11 cellular contexts compared by ENCODE assay signal in the genomic region with DNA sequence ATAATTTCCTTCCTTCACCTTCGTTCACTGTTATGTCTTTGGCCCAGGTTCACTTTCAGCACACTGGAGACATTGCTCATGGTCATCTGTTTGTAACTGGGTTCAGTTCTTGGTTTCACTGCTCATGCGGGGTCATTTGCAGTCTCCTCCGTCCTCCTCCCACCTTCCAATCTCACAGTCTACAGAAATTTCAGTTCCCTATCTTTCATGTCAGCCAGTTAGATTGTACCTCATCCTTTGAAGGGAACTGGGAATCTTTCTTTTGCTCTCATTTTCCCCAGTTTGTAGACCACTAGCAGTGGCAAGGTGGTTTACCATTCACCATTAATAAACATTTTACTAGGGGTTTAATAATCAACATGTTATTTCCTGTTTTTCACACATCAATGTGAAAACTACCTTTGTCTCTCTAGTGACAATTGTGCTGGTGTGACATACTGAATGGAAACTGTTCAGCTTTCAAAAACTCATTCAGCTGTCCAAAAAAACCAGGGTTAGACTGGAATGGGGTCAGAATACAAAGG.
DNase-seq lines count a peak whose midpoint lies in the region; ATAC-seq lines count a peak whose summit lies in the region.
"Had no signal": no experiment of that assay in that cellular context is flagged by ENCODE, and none has a peak within 500 bp of the region (broad histone marks: within the 10 kb centered on the region; RNA-seq: fewer than 3 reads in every experiment).

No MANE protein-coding gene starts in this region.

- H3K36me3 ChIP-seq in effector memory CD4-positive, alpha-beta T cell (ENCODE audit: control insufficient read depth, insufficient read depth, low read length), result no peaks in the 10 kb centered on the region
- H3K36me3 ChIP-seq: uterus had no signal

- no peaks in the 10 kb centered on the region for H3K27me3 ChIP-seq in effector memory CD4-positive, alpha-beta T cell (replicated peaks; ENCODE audit: control insufficient read depth, insufficient read depth, low read length, poor library complexity, severe bottlenecking)
- H3K27me3 ChIP-seq: uterus had no signal

- H3K9me3 Mint-ChIP-seq in stimulated activated naive CD8-positive, alpha-beta T cell treated with anti-CD3 and anti-CD28 coated beads, Interleukin-15, Interleukin-2, amounts not matched to agents 100 ng/mL and 50 ng/mL, for 24 hours, result no peaks in the 10 kb centered on the region

- no peak overlapping the region for H3K27ac ChIP-seq in effector memory CD4-positive, alpha-beta T cell (ENCODE audit: insufficient read depth, low read length, poor library complexity, severe bottlenecking)
- H3K27ac ChIP-seq: uterus had no signal

- peak overlapping the region; percentile 17 for H3K27ac Mint-ChIP-seq in stimulated activated naive CD8-positive, alpha-beta T cell treated with anti-CD3 and anti-CD28 coated beads, Interleukin-15, Interleukin-2, amounts not matched to agents 100 ng/mL and 50 ng/mL, for 24 hours
- H3K27ac Mint-ChIP-seq: B cell had no signal

- no peak overlapping the region for H3K4me3 ChIP-seq in effector memory CD4-positive, alpha-beta T cell (ENCODE audit: insufficient read depth, low read depth, low read length, poor library complexity, severe bottlenecking)
- H3K4me3 ChIP-seq: uterus had no signal

- peaks cover 69% of the 10 kb centered on the region for H3K4me1 Mint-ChIP-seq in stimulated activated naive CD8-positive, alpha-beta T cell treated with anti-CD3 and anti-CD28 coated beads, Interleukin-15, Interleukin-2, amounts not matched to agents 100 ng/mL and 50 ng/mL, for 24 hours (ENCODE audit: low read depth)

- H3K27me3 Mint-ChIP-seq in stimulated activated naive CD8-positive, alpha-beta T cell treated with anti-CD3 and anti-CD28 coated beads, Interleukin-15, Interleukin-2, amounts not matched to agents 100 ng/mL and 50 ng/mL, for 24 hours, result no peaks in the 10 kb centered on the region

- H3K36me3 Mint-ChIP-seq in stimulated activated naive CD8-positive, alpha-beta T cell treated with anti-CD3 and anti-CD28 coated beads, Interleukin-15, Interleukin-2, amounts not matched to agents 100 ng/mL and 50 ng/mL, for 24 hours (ENCODE audit: low read depth), result no peaks in the 10 kb centered on the region

- H3K4me1 ChIP-seq in effector memory CD4-positive, alpha-beta T cell (ENCODE audit: control insufficient read depth, insufficient read depth, low read length, poor library complexity, severe bottlenecking), result peaks cover 24% of the 10 kb centered on the region
- H3K4me1 ChIP-seq: uterus had no signal

- H3K9me3 ChIP-seq in effector memory CD4-positive, alpha-beta T cell (ENCODE audit: control insufficient read depth, low read length), result no peaks in the 10 kb centered on the region
- H3K9me3 ChIP-seq: uterus had no signal

- DNase-seq in stimulated activated naive CD8-positive, alpha-beta T cell treated with anti-CD3 and anti-CD28 coated beads, Interleukin-15, Interleukin-2, amounts not matched to agents 100 U/mL and 50 U/mL, for 24 hours, result no peak
- DNase-seq in GM19240 (ENCODE audit: insufficient read length, low spot score), result no peak
- DNase-seq in SKM-1 treated with dmso at 0.1 percent for 144 hours (lab: John Stamatoyannopoulos, UW; ENCODE audit: unreplicated experiment), result no peak
- no peak for DNase-seq in effector memory CD4-positive, alpha-beta T cell
- DNase-seq in NCI-H82 treated with DMSO at 0.1 percent for 48 hours (lab: John Stamatoyannopoulos, UW; ENCODE audit: unreplicated experiment), result no peak
- DNase-seq: Kasumi-1, uterus had no signal

- ATAC-seq in stimulated activated naive CD8-positive, alpha-beta T cell treated with anti-CD3 and anti-CD28 coated beads, Interleukin-15, Interleukin-2, amounts not matched to agents 100 U/mL and 50 U/mL, for 24 hours, result no peak
- peak; percentile 88 for ATAC-seq in HG02588 (IDR thresholded peaks at IDR 0.05; ENCODE audit: unreplicated experiment)
- ATAC-seq in HG03469 (IDR thresholded peaks at IDR 0.05; ENCODE audit: unreplicated experiment), result peak; percentile 46

- no peak overlapping the region for H3K4me3 Mint-ChIP-seq in stimulated activated naive CD8-positive, alpha-beta T cell treated with anti-CD3 and anti-CD28 coated beads, Interleukin-15, Interleukin-2, amounts not matched to agents 100 ng/mL and 50 ng/mL, for 24 hours
- H3K4me3 Mint-ChIP-seq: B cell had no signal
